ENCODE assay signal across 33 cellular contexts in the genomic region with DNA sequence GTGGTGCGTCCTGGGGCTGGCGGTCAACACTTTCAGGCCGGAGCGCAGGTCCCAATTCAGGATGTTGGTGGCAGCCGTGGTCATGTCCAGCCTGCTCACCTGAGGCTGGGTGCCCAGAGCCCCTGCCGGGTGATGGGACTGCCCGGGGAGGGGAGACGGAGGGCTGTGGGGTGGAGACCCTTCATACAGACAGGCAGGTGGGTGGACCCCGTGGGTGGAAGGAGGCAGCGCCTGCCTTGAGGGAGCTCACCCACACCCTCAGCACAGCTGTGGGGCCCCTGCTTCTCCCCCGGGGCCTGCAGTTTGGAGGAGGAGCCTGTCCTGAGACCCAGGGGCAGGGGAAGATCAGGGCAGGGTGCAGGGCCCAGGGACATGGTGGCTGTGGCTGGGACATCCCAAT. TPM values are rescaled to one million over a fixed set of nuclear protein-coding genes. Genes with fewer than 3 reads are reported as not detected.
"Had no signal": no experiment of that assay in that cellular context is flagged by ENCODE, and none has a peak within 500 bp of the region (broad histone marks: within the 10 kb centered on the region; RNA-seq: fewer than 3 reads in every experiment).

No MANE protein-coding gene starts in this region.

- H3K4me2 ChIP-seq: hepatocyte, smooth muscle cell had no signal

- DNase-seq: islet precursor cell; left ventricle myocardium inferior; midbrain; mucosa of descending colon; naive thymus-derived CD8-positive, alpha-beta T cell; occipital lobe; right lobe of liver; stimulated activated CD4-positive, alpha-beta T cell treated with anti-CD3 and anti-CD28 coated beads, Interleukin-1b, Interleukin-23, amount 100 ng/mL, for 48 hours; stimulated activated CD4-positive, alpha-beta T cell treated with anti-CD3 and anti-CD28 coated beads, Interleukin-2, amount 100 ng/mL, for 48 hours; stimulated activated CD4-positive, alpha-beta T cell treated with anti-CD3 and anti-CD28 coated beads, Interleukin-4, amount 100 ng/mL, for 4 hours; stimulated activated CD8-positive, alpha-beta memory T cell treated with anti-CD3 and anti-CD28 coated beads, Interleukin-4, amount 100 ng/mL, for 48 hours; stimulated activated naive CD4-positive, alpha-beta T cell treated with Interleukin-2 at 50 U/mL for 16 hours; stimulated activated naive CD8-positive, alpha-beta T cell treated with anti-CD3 and anti-CD28 coated beads, Interleukin-15, amount 100 ng/mL, for 72 hours; substantia nigra; transverse colon; uterus had no signal

- H3K27me3 Mint-ChIP-seq: naive thymus-derived CD8-positive, alpha-beta T cell; stimulated activated naive CD8-positive, alpha-beta T cell treated with anti-CD3 and anti-CD28 coated beads, Interleukin-15, amount 100 ng/mL, for 72 hours had no signal

- H3K36me3 ChIP-seq: heart right ventricle, left ventricle myocardium inferior, neutrophil, right atrium auricular region, right lobe of liver, transverse colon, uterus had no signal

- H3K9me3 ChIP-seq: heart right ventricle, left ventricle myocardium inferior, mucosa of descending colon, neutrophil, right atrium auricular region, right lobe of liver, transverse colon, uterus had no signal

- H3K9me3 Mint-ChIP-seq: naive thymus-derived CD8-positive, alpha-beta T cell; nephron; neural crest cell; stimulated activated memory B cell treated with anti-CD40 and anti-IgM and Interleukin-4, amounts not matched to agents 10 μg/mL and 1 μg/mL and 100 μg/mL, for 72 hours; stimulated activated naive CD8-positive, alpha-beta T cell treated with anti-CD3 and anti-CD28 coated beads, Interleukin-15, amount 100 ng/mL, for 72 hours had no signal

- H3K27me3 ChIP-seq: heart right ventricle, hepatocyte, right atrium auricular region, right lobe of liver, uterus had no signal

- H2AFZ ChIP-seq: hepatocyte, parathyroid adenoma had no signal

- H3K4me3 Mint-ChIP-seq: naive thymus-derived CD8-positive, alpha-beta T cell; nephron; neural crest cell; stimulated activated memory B cell treated with anti-CD40 and anti-IgM and Interleukin-4, amounts not matched to agents 10 μg/mL and 1 μg/mL and 100 μg/mL, for 72 hours; stimulated activated naive CD8-positive, alpha-beta T cell treated with anti-CD3 and anti-CD28 coated beads, Interleukin-15, amount 100 ng/mL, for 72 hours had no signal

- H3K27ac Mint-ChIP-seq: naive thymus-derived CD8-positive, alpha-beta T cell; nephron; stimulated activated memory B cell treated with anti-CD40 and anti-IgM and Interleukin-4, amounts not matched to agents 10 μg/mL and 1 μg/mL and 100 μg/mL, for 72 hours had no signal

- H3K9ac ChIP-seq: parathyroid adenoma had no signal

- H3K27ac ChIP-seq: heart right ventricle, hepatocyte, left ventricle myocardium inferior, neutrophil, parathyroid adenoma, right atrium auricular region, right lobe of liver, transverse colon, uterus had no signal

- H3K36me3 Mint-ChIP-seq: naive thymus-derived CD8-positive, alpha-beta T cell; stimulated activated memory B cell treated with anti-CD40 and anti-IgM and Interleukin-4, amounts not matched to agents 10 μg/mL and 1 μg/mL and 100 μg/mL, for 72 hours had no signal

- ATAC-seq: heart right ventricle; mucosa of descending colon; naive thymus-derived CD8-positive, alpha-beta T cell; right lobe of liver; stimulated activated memory B cell treated with anti-CD40 and anti-IgM and Interleukin-4, amounts not matched to agents 10 μg/mL and 1 μg/mL and 100 μg/mL, for 72 hours; stimulated activated naive CD8-positive, alpha-beta T cell treated with anti-CD3 and anti-CD28 coated beads, Interleukin-15, amount 100 ng/mL, for 72 hours had no signal

- H3K79me2 ChIP-seq: hepatocyte, parathyroid adenoma had no signal

- H3K4me3 ChIP-seq: heart right ventricle, hepatocyte, left ventricle myocardium inferior, lung, mucosa of descending colon, right atrium auricular region, right lobe of liver, smooth muscle cell, transverse colon, uterus had no signal

- H3K4me1 ChIP-seq: parathyroid adenoma, right lobe of liver, uterus had no signal

RNA-seq across cellular contexts. Expression of gene PTGDS, which starts 6.9 kb away (rescaled TPM):
- total RNA-seq: neural crest cell, pulmonary artery endothelial cell had no signal

RNA-seq across cellular contexts. Expression of gene LCNL1, which starts 12.4 kb away (rescaled TPM):
- total RNA-seq: kidney epithelial cell, neural crest cell, pulmonary artery endothelial cell, renal cortical epithelial cell, right lobe of liver had no signal

RNA-seq across cellular contexts. Expression of gene LCN12, which starts 18.3 kb away (rescaled TPM):
- total RNA-seq: lower leg skin, mesenteric fat pad, occipital lobe, pulmonary artery endothelial cell, skeletal muscle tissue, smooth muscle cell had no signal

RNA-seq across cellular contexts. Expression of gene C8G, which starts 25.3 kb away (rescaled TPM):
- total RNA-seq: kidney epithelial cell, lower leg skin, mesenteric fat pad, occipital lobe, pulmonary artery endothelial cell, right atrium auricular region, skeletal muscle tissue, smooth muscle cell, temporal lobe, uterus had no signal
